Comparison of ENCODE assay signal across 8 cellular contexts in genomic region chr14:99562848-99563748, GRCh38. TPM values are rescaled to one million over a fixed set of nuclear protein-coding genes. Genes with fewer than 3 reads are reported as not detected.
DNase-seq lines count a peak whose midpoint lies in the region; ATAC-seq and TF ChIP-seq lines count a peak whose summit lies in the region.

No MANE protein-coding gene starts in this region.

- TF ChIP-seq CTCF in Panc1 (IDR thresholded peaks at IDR 0.05) (peak; percentile 76; the same call in 1 of the 2 replicates), fibroblast of the aortic adventitia (IDR thresholded peaks at IDR 0.05; ENCODE audit: insufficient read depth, low read length) (peak; percentile 74), omental fat pad (IDR thresholded peaks at IDR 0.05) (no peak)

- CTCF ChIA-PET in Panc1 (lab: Charles Lee): interaction anchor here (1.0 kb wide), 1 partner anchor 11 kb away, joined by 4 read pairs; no protein-coding TSS in a partner anchor

- in situ Hi-C loops in HAP-1 (cut with MboI; ENCODE audit: low sequenced_read_pairs) (no loop called here), Panc1 (cut with HindIII; ENCODE audit: low pct_unique_long_range_greater_than_20kb, low sequenced_read_pairs) (no loop called here)

- intact Hi-C loops in Panc1 (cut with micrococcal nuclease; ENCODE audit: unreplicated experiment): no loop called here

- H3K9me3 ChIP-seq in HAP-1 (no peaks in the 10 kb centered on the region), Panc1 (ENCODE audit: control insufficient read depth, insufficient read depth, low read depth, low read length) (no peaks in the 10 kb centered on the region)

- DNase-seq in HAP-1 (ENCODE audit: low spot score in 2 of 2): peak; percentile 56 to 89
- DNase-seq in Panc1 (ENCODE audit: low read depth, low spot score): no peak
- peak; percentile 83 for DNase-seq in fibroblast of the aortic adventitia (ENCODE audit: low read depth)
- DNase-seq in omental fat pad (ENCODE audit: low spot score): no peak
- DNase-seq in OCI-M2 (lab: John Stamatoyannopoulos, UW; ENCODE audit: unreplicated experiment): no peak
- no peak for DNase-seq in GOT3 (lab: John Stamatoyannopoulos, UW)

- H3K36me3 ChIP-seq in HAP-1 (replicated peaks) (no peaks in the 10 kb centered on the region), Panc1 (ENCODE audit: control insufficient read depth, insufficient read depth, low read length) (no peaks in the 10 kb centered on the region)

- BruUV-seq in Panc1 (replicated peaks; lab: Mats Ljungman, UMichigan): no TSS peak

- ATAC-seq in Panc1 (peak; percentile 91), omental fat pad (ENCODE audit: low FRiP score) (peak; percentile 49), HG03571 (IDR thresholded peaks at IDR 0.05; ENCODE audit: unreplicated experiment) (no peak), GM21723 (IDR thresholded peaks at IDR 0.05; ENCODE audit: unreplicated experiment) (no peak)

- peak overlapping the region; percentile 74 for H3K27ac ChIP-seq in Panc1 (ENCODE audit: low read length)

- H3K4me1 ChIP-seq in HAP-1 (peaks cover 9% of the 10 kb centered on the region), Panc1 (ENCODE audit: control insufficient read depth, insufficient read depth, low read length) (peaks cover 77% of the 10 kb centered on the region)

- POLR2A ChIA-PET in Panc1 (lab: Charles Lee): no interaction called here

- no peaks in the 10 kb centered on the region for H3K27me3 ChIP-seq in HAP-1 (ENCODE audit: low read depth)
- H3K27me3 ChIP-seq in Panc1 (ENCODE audit: control insufficient read depth, insufficient read depth, low read length): no peaks in the 10 kb centered on the region

- no peak overlapping the region for H3K4me3 ChIP-seq in HAP-1
- no peak overlapping the region for H3K4me3 ChIP-seq in Panc1 (ENCODE audit: low read depth in 2 of 2, low read length in 2 of 2)
- no peak overlapping the region for H3K4me3 ChIP-seq in fibroblast of the aortic adventitia (ENCODE audit: low read depth, low read length)

RNA-seq across cellular contexts. Expression of gene CCDC85C, which starts 40.9 kb away (rescaled TPM):
- total RNA-seq in Panc1 (2021; ENCODE audit: unreplicated experiment): 96.6 TPM
- polyA plus RNA-seq in Panc1 (2012; ENCODE audit: insufficient read length): 64.9 TPM
- 2.9 and 3.4 TPM in 2 replicates for total RNA-seq in fibroblast of the aortic adventitia (ENCODE audit: low replicate concordance)
- 10 to 100 TPM in 2 of 4 donors, 1 to 10 TPM in 2; 3.3 to 17.7 (median 8.3) TPM for total RNA-seq in omental fat pad

Comparison
In these comparisons a context has a peak if more than half of its experiments do, and no peak if none do; other contexts are left out.
1. DNase-seq: peak in HAP-1 (2 of 2) and fibroblast of the aortic adventitia (single experiment); none in Panc1 (single experiment), omental fat pad (single experiment), OCI-M2 (single experiment) and GOT3 (single experiment).
2. ATAC-seq: peak in Panc1 (single experiment) and omental fat pad (single experiment); none in HG03571 (single experiment) and GM21723 (single experiment).
3. CTCF ChIP-seq: peak in Panc1 (single experiment) and fibroblast of the aortic adventitia (single experiment); none in omental fat pad (0 of 3).